ENCODE assay signal across 9 cellular contexts in genomic region chr1:24769656-24770651, GRCh38. TPM values are rescaled to one million over a fixed set of nuclear protein-coding genes. Genes with fewer than 3 reads are reported as not detected.
DNase-seq lines count a peak whose midpoint lies in the region; FAIRE-seq and TF ChIP-seq lines count a peak whose summit lies in the region.
"Had no signal": no experiment of that assay in that cellular context is flagged by ENCODE, and none has a peak within 500 bp of the region (broad histone marks: within the 10 kb centered on the region; RNA-seq: fewer than 3 reads in every experiment).

No MANE protein-coding gene starts in this region.

- FAIRE-seq in astrocyte (lab: Jason Lieb, UNC): peak; percentile 94
- FAIRE-seq in urothelium cell line (lab: Jason Lieb, UNC): no peak

- peaks cover 5% of the 10 kb centered on the region for H3K36me3 Mint-ChIP-seq in astrocyte (ENCODE audit: low read depth, unreplicated experiment)

- H3K36me3 ChIP-seq in astrocyte (ENCODE audit: insufficient read depth, low read length): peaks cover 4% of the 10 kb centered on the region

- H3K4me3 Mint-ChIP-seq in astrocyte (ENCODE audit: unreplicated experiment): peak overlapping the region; percentile 34

- no peak overlapping the region for H3K4me3 ChIP-seq in astrocyte (ENCODE audit: insufficient read depth, low read depth, low read length)

- H3K27ac ChIP-seq in astrocyte (ENCODE audit: low read depth, low read length): peak overlapping the region; percentile 92
- H3K27ac ChIP-seq: C4-2B had no signal

- peak overlapping the region; percentile 72 for H3K4me2 ChIP-seq in astrocyte (ENCODE audit: low read length)

- TF ChIP-seq CTCF in astrocyte (IDR thresholded peaks at IDR 0.05; ENCODE audit: insufficient read depth, low read depth, low read length): no peak

- peaks cover 11% of the 10 kb centered on the region for H4K20me1 ChIP-seq in astrocyte (ENCODE audit: insufficient read depth, low read length)

- H2AFZ ChIP-seq in astrocyte (ENCODE audit: low read depth, low read length): no peak overlapping the region

- H3K4me1 ChIP-seq in astrocyte (ENCODE audit: insufficient read depth, low read length): peaks cover 39% of the 10 kb centered on the region

- peaks cover 96% of the 10 kb centered on the region for H3K79me2 ChIP-seq in astrocyte (ENCODE audit: insufficient read depth, low read length)

- no peaks in the 10 kb centered on the region for H3K9me3 ChIP-seq in astrocyte (ENCODE audit: insufficient read depth, low read depth, low read length)

- peaks cover 34% of the 10 kb centered on the region for H3K4me1 Mint-ChIP-seq in astrocyte (ENCODE audit: low read depth, unreplicated experiment)

- peak overlapping the region; percentile 99 for H3K27ac Mint-ChIP-seq in astrocyte (ENCODE audit: unreplicated experiment)

- H3K9me3 Mint-ChIP-seq in astrocyte (ENCODE audit: unreplicated experiment): no peaks in the 10 kb centered on the region

- peak; percentile 29 for DNase-seq in DMS53 (lab: John Stamatoyannopoulos, UW)
- DNase-seq in DMS53 treated with DMSO at 0.1 percent for 48 hours (lab: John Stamatoyannopoulos, UW; ENCODE audit: unreplicated experiment): no peak
- peak; percentile 98 for DNase-seq in astrocyte (ENCODE audit: low read depth)
- peak; percentile 91 for DNase-seq in kidney tubule cell (ENCODE audit: low spot score)
- DNase-seq in urothelium cell line (ENCODE audit: low spot score): peak; percentile 34
- DNase-seq in NCI-H69 (lab: John Stamatoyannopoulos, UW): no peak
- no peak for DNase-seq in pons (ENCODE audit: low spot score)
- DNase-seq in DMS79 (lab: John Stamatoyannopoulos, UW): no peak

- no peaks in the 10 kb centered on the region for H3K27me3 ChIP-seq in astrocyte (ENCODE audit: insufficient read depth, low read length)

- no peaks in the 10 kb centered on the region for H3K27me3 Mint-ChIP-seq in astrocyte (ENCODE audit: low read depth, unreplicated experiment)

- H3K9ac ChIP-seq in astrocyte (ENCODE audit: low read length): peak overlapping the region; percentile 81

RNA-seq across cellular contexts. Expression of gene CLIC4, which starts 24.7 kb away (rescaled TPM):
- total RNA-seq in astrocyte: 353 and 375 TPM in 2 replicates

Comparison
In these comparisons a context has a peak if more than half of its experiments do, and no peak if none do; other contexts are left out.
1. DNase-seq: peak in DMS53 (single experiment), astrocyte (single experiment), kidney tubule cell (single experiment) and urothelium cell line (single experiment); none in DMS53 treated with DMSO at 0.1 percent for 48 hours (single experiment), NCI-H69 (single experiment), pons (single experiment) and DMS79 (single experiment).